Comparison of ENCODE assay signal across 1 cellular context in genomic region chr18:29383311-29384273, GRCh38.
TF ChIP-seq lines count a peak whose summit lies in the region.

No MANE protein-coding gene starts in this region.

TF ChIP-seq in SK-N-SH, 30 proteins besides CTCF, POLR2A, EP300 and RAD21 (continued from another document):
- TF ChIP-seq FOXJ3 (CRISPR knock-in tag; IDR thresholded peaks at IDR 0.05), result no peak
- no peak for TF ChIP-seq EZH2phosphoT487 (IDR thresholded peaks at IDR 0.05; ENCODE audit: borderline replicate concordance, low read depth)
